In genomic region chr6:45163952-45164766, GRCh38 we compare ENCODE assay signal across 11 cellular contexts.
A peak's percentile ranks its signal among the peaks of the same experiment; 100 is the strongest.
DNase-seq lines count a peak whose midpoint lies in the region; ATAC-seq, FAIRE-seq and TF ChIP-seq lines count a peak whose summit lies in the region.
"Had no signal": no experiment of that assay in that cellular context is flagged by ENCODE, and none has a peak within 500 bp of the region (broad histone marks: within the 10 kb centered on the region; RNA-seq: fewer than 3 reads in every experiment).

No MANE protein-coding gene starts in this region.

- no peak for TF ChIP-seq CTCF in neural progenitor cell (IDR thresholded peaks at IDR 0.05)

- H3K27me3 Mint-ChIP-seq in neural progenitor cell (ENCODE audit: insufficient read depth, low read depth) = peaks cover 2% of the 10 kb centered on the region
- H3K27me3 Mint-ChIP-seq: B cell had no signal

- no peaks in the 10 kb centered on the region for H3K4me1 ChIP-seq in right cardiac atrium (ENCODE audit: control insufficient read depth, insufficient read depth, low read length)
- no peaks in the 10 kb centered on the region for H3K4me1 ChIP-seq in neural progenitor cell

- no peak overlapping the region for H3K27ac Mint-ChIP-seq in neural progenitor cell
- H3K27ac Mint-ChIP-seq: B cell had no signal

- H3K36me3 Mint-ChIP-seq in neural progenitor cell = no peaks in the 10 kb centered on the region

- ATAC-seq in HG03045 (IDR thresholded peaks at IDR 0.05; ENCODE audit: unreplicated experiment) (peak; percentile 80), right cardiac atrium (no peak)

- no peaks in the 10 kb centered on the region for H3K9me3 Mint-ChIP-seq in neural progenitor cell

- no peaks in the 10 kb centered on the region for H3K79me2 ChIP-seq in neural progenitor cell (ENCODE audit: low read depth)

- H3K4me1 Mint-ChIP-seq in neural progenitor cell = no peaks in the 10 kb centered on the region
- H3K4me1 Mint-ChIP-seq: B cell had no signal

- DNase-seq in stimulated activated naive CD4-positive, alpha-beta T cell treated with Interleukin-2 at 50 U/mL for 16 hours (lab: John Stamatoyannopoulos, UW) = peak; percentile 3
- DNase-seq in stimulated activated naive CD4-positive, alpha-beta T cell (lab: John Stamatoyannopoulos, UW) = no peak
- peak; percentile 9 for DNase-seq in activated T-helper 9 cell treated with anti-CD3 and anti-CD28 coated beads, Interleukin-2, amount 50 U/mL, for 16 hours (ENCODE audit: low read depth)
- DNase-seq in urothelium cell line (ENCODE audit: low spot score) (peak; percentile 14), right cardiac atrium (no peak), superior temporal gyrus (ENCODE audit: extremely low spot score) (no peak), neural progenitor cell (ENCODE audit: low spot score) (no peak)
- DNase-seq: NCI-H2029 treated with DMSO at 0.1 percent for 48 hours had no signal

- H3F3A ChIP-seq in neural progenitor cell (ENCODE audit: low read depth) = no peaks in the 10 kb centered on the region

- intact Hi-C loops in right cardiac atrium (cut with DNase I) = no loop called here

- H3K9me3 ChIP-seq in right cardiac atrium (ENCODE audit: control insufficient read depth, low read length) = no peaks in the 10 kb centered on the region
- no peaks in the 10 kb centered on the region for H3K9me3 ChIP-seq in neural progenitor cell (ENCODE audit: low read depth)

- H3K27ac ChIP-seq in right cardiac atrium (ENCODE audit: low read length) (no peak overlapping the region), neural progenitor cell (no peak overlapping the region)

- H3K36me3 ChIP-seq in neural progenitor cell = no peaks in the 10 kb centered on the region

- H3K9ac ChIP-seq in neural progenitor cell = no peak overlapping the region

- no peaks in the 10 kb centered on the region for H3K27me3 ChIP-seq in right cardiac atrium (ENCODE audit: control insufficient read depth, insufficient read depth)
- H3K27me3 ChIP-seq in neural progenitor cell = no peaks in the 10 kb centered on the region

- no peak overlapping the region for H3K4me2 ChIP-seq in neural progenitor cell

- H3K4me3 ChIP-seq in right cardiac atrium (ENCODE audit: low read length) (no peak overlapping the region), neural progenitor cell (no peak overlapping the region)

- H3K4me3 Mint-ChIP-seq in neural progenitor cell = no peak overlapping the region
- H3K4me3 Mint-ChIP-seq: B cell had no signal

- no peak overlapping the region for H2AFZ ChIP-seq in neural progenitor cell (replicated peaks)

- H4K20me1 ChIP-seq in neural progenitor cell (ENCODE audit: low read depth) = no peaks in the 10 kb centered on the region

- WGBS in right cardiac atrium = 90% methylated on average over 3 of the region's 3 CpGs

- no peak for FAIRE-seq in urothelium cell line (lab: Jason Lieb, UNC)
- FAIRE-seq: TTC549 had no signal

Comparison
In these comparisons a context has a peak if more than half of its experiments do, and no peak if none do; other contexts are left out.
1. DNase-seq: peak in stimulated activated naive CD4-positive, alpha-beta T cell treated with Interleukin-2 at 50 U/mL for 16 hours (single experiment), activated T-helper 9 cell treated with anti-CD3 and anti-CD28 coated beads, Interleukin-2, amount 50 U/mL, for 16 hours (single experiment) and urothelium cell line (single experiment); none in stimulated activated naive CD4-positive, alpha-beta T cell (0 of 6), right cardiac atrium (0 of 3), superior temporal gyrus (single experiment) and neural progenitor cell (single experiment).